In genomic region chr9:97168174-97168573, GRCh38 we compare ENCODE assay signal across 1 cellular context.
TF ChIP-seq lines count a peak whose summit lies in the region.
"Not testable (repeated sequence)": the region's sequence is repeated elsewhere in the genome, so short reads cannot be mapped to it uniquely, and the experiment has no call there.

No MANE protein-coding gene starts in this region.

TF ChIP-seq in K562, 482 proteins besides CTCF, POLR2A, EP300 and RAD21 (continued from another document):
- TF ChIP-seq MYC (IDR thresholded peaks at IDR 0.05; ENCODE audit: low read depth, low read length) (0 out of 2 replicates have a peak, but pooled peaks have one; percentile 24), TCF3 (CRISPR knock-in tag; IDR thresholded peaks at IDR 0.05) (peak; percentile 88), SMARCC2 (IDR thresholded peaks at IDR 0.05; ENCODE audit: low read depth) (peak; percentile 46; the same call in 1 of the 2 replicates), TARDBP (IDR thresholded peaks at IDR 0.05) (0 out of 2 replicates have a peak, but pooled peaks have one; percentile 28), NFIC (IDR thresholded peaks at IDR 0.05) (peak; percentile 25; the same call in 1 of the 2 replicates), MTA2 (IDR thresholded peaks at IDR 0.05; ENCODE audit: low read depth) (peak; percentile 73), SMARCE1 (IDR thresholded peaks at IDR 0.05) (peak; percentile 44; the same call in 1 of the 2 replicates), NCOR1 (IDR thresholded peaks at IDR 0.05) (peak; percentile 77), NR4A1 (tag; IDR thresholded peaks at IDR 0.05) (peak; percentile 69; the same call in 1 of the 2 replicates), MEIS2 (IDR thresholded peaks at IDR 0.05; ENCODE audit: partially characterized antibody) (peak; percentile 21)
- TF ChIP-seq MYC (CRISPR knock-in tag; IDR thresholded peaks at IDR 0.05; ENCODE audit: borderline replicate concordance, low read depth); NR4A1 (CRISPR knock-in tag; IDR thresholded peaks at IDR 0.05): not testable (repeated sequence)
TF ChIP-seq in K562: peak in this region for 28; not testable (repeated sequence) for 454.
